24 cellular contexts compared by ENCODE assay signal in the genomic region with DNA sequence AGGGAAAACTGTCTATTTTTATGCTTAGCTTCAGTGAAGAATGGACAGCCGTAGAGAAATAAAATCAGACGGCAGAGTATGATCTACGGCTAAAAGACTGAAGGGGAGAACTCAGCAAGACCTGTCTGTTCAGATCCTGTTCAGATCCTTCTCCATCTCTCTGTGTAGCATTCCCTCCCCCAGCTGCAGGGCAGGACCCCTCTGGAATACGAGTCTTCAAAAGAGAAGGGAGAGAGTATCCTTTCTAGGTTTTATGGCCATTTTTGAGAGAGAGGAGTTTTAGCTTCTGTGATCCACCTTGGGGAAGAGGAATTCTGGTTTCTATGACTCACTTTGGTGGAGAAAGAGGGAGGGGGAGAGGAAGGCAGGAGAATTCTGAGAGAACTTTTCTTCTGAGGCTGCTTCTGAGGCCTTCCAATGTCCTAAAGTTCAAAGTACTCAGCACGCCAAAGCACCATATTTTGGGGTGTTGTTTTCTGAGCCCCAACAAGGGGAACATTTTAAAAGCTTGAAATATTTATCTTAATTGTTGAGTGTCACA.
DNase-seq lines count a peak whose midpoint lies in the region; ATAC-seq and TF ChIP-seq lines count a peak whose summit lies in the region.
"Had no signal": no experiment of that assay in that cellular context is flagged by ENCODE, and none has a peak within 500 bp of the region (broad histone marks: within the 10 kb centered on the region; RNA-seq: fewer than 3 reads in every experiment).

No MANE protein-coding gene starts in this region.

- no peak overlapping the region for H2BK15ac ChIP-seq in neuronal stem cell (ENCODE audit: low read length)

- H2BK12ac ChIP-seq in neuronal stem cell (ENCODE audit: low read length): no peak overlapping the region

- no CpG with 5 or more reads among the region's 5 CpGs for WGBS in neuronal stem cell (ENCODE audit: extremely low coverage in 2 of 2, insufficient read length in 2 of 2, insufficient replicate concordance in 1 of 2), 2 donors

- no peak overlapping the region for H3K4me2 ChIP-seq in PC-3 (ENCODE audit: low read length)
- H3K4me2 ChIP-seq in neuronal stem cell (ENCODE audit: insufficient read depth, low read length, poor library complexity, severe bottlenecking): no peak overlapping the region
- H3K4me2 ChIP-seq: BLaER1 had no signal

- CTCF ChIA-PET in PC-3 (lab: Charles Lee): no interaction called here

- H3K79me2 ChIP-seq in PC-3 (ENCODE audit: low read length): no peaks in the 10 kb centered on the region

- H2AFZ ChIP-seq in PC-3 (ENCODE audit: low read length): no peak overlapping the region
- H2AFZ ChIP-seq in neuronal stem cell (ENCODE audit: low read length): peak overlapping the region; percentile 56

- no peak overlapping the region for H3K4me3 ChIP-seq in PC-3 (ENCODE audit: low read length)
- H3K4me3 ChIP-seq in epithelial cell of esophagus (ENCODE audit: low read length): no peak overlapping the region
- H3K4me3 ChIP-seq in neuronal stem cell (ENCODE audit: low read length in 2 of 2): no peak overlapping the region
- H3K4me3 ChIP-seq in HAP-1: no peak overlapping the region
- no peak overlapping the region for H3K4me3 ChIP-seq in H7 (ENCODE audit: insufficient read depth, low read depth, low read length)
- H3K4me3 ChIP-seq: BLaER1, coronary artery, upper lobe of right lung had no signal

- no peak overlapping the region for H2BK120ac ChIP-seq in neuronal stem cell (ENCODE audit: low read depth, low read length)

- DNase-seq in ELR (ENCODE audit: low read depth) (peak; percentile 47), PC-3 (peak; percentile 22), epithelial cell of esophagus (ENCODE audit: low read depth) (peak; percentile 24), neuronal stem cell (ENCODE audit: low spot score) (no peak), dedifferentiated amniotic fluid mesenchymal stem cell (ENCODE audit: extremely low spot score) (no peak), HAP-1 (ENCODE audit: low spot score in 2 of 2) (no peak), H7 (no peak)
- DNase-seq: activated CD8-positive, alpha-beta memory T cell treated with anti-CD3 and anti-CD28 coated beads for 24 hours; activated gamma-delta T cell; activated T-cell treated with anti-CD3 and anti-CD28 coated beads, Interleukin-2, amount 50 U/mL, for 1 hour; brain microvascular endothelial cell; DMS79; kidney glomerular epithelial cell; NCI-H1436 treated with DMSO at 0.1 percent for 48 hours; NCI-H524; NK-92 treated with Interleukin-12 subunit alpha and Interleukin-12 subunit beta, amount 100 ng/mL, for 24 hours; SIG-M5; small intestine; stimulated activated CD4-positive, alpha-beta T cell treated with anti-CD3 and anti-CD28 coated beads, Interleukin-2, amount 100 ng/mL, for 24 hours; upper lobe of right lung had no signal

- H3K18ac ChIP-seq in neuronal stem cell (ENCODE audit: low read length): no peak overlapping the region

- H3K36me3 ChIP-seq in PC-3 (ENCODE audit: low read depth, low read length): no peaks in the 10 kb centered on the region
- H3K36me3 ChIP-seq in neuronal stem cell (replicated peaks in 1 of 2; ENCODE audit: control insufficient read depth in 2 of 2, insufficient read depth in 2 of 2, low read length in 2 of 2): no peaks in the 10 kb centered on the region
- H3K36me3 ChIP-seq in HAP-1 (replicated peaks): no peaks in the 10 kb centered on the region
- no peaks in the 10 kb centered on the region for H3K36me3 ChIP-seq in H7 (replicated peaks; ENCODE audit: control insufficient read depth, insufficient read depth, low read length)
- H3K36me3 ChIP-seq: BLaER1, brain microvascular endothelial cell, upper lobe of right lung had no signal

- H3K14ac ChIP-seq in neuronal stem cell (ENCODE audit: low read length): no peak overlapping the region

- H4K8ac ChIP-seq in neuronal stem cell (ENCODE audit: low read depth, low read length): no peak overlapping the region

- TF ChIP-seq CTCF in PC-3 (conservative IDR thresholded peaks at IDR 0.05; ENCODE audit: low read depth, low read length) (no peak), epithelial cell of esophagus (IDR thresholded peaks at IDR 0.05; ENCODE audit: insufficient read depth, low read depth, low read length, missing control alignments) (no peak)

- no peak overlapping the region for H3K27ac ChIP-seq in PC-3 (ENCODE audit: low read length)
- no peak overlapping the region for H3K27ac ChIP-seq in neuronal stem cell (replicated peaks; ENCODE audit: low read length)
- H3K27ac ChIP-seq: BLaER1, brain microvascular endothelial cell, coronary artery, upper lobe of right lung had no signal

- no peak overlapping the region for H3K9ac ChIP-seq in PC-3 (ENCODE audit: low read length)
- no peak overlapping the region for H3K9ac ChIP-seq in neuronal stem cell (ENCODE audit: low read depth, low read length, poor library complexity)
- H3K9ac ChIP-seq: BLaER1 had no signal

- H3K9me3 ChIP-seq in PC-3 (ENCODE audit: low read length) (no peaks in the 10 kb centered on the region), neuronal stem cell (replicated peaks in 1 of 2; ENCODE audit: control insufficient read depth in 2 of 2, insufficient read depth in 1 of 2, low read depth in 1 of 2, low read length in 2 of 2) (no peaks in the 10 kb centered on the region), HAP-1 (no peaks in the 10 kb centered on the region)
- H3K9me3 ChIP-seq: BLaER1, upper lobe of right lung had no signal

- H3K23ac ChIP-seq in neuronal stem cell (ENCODE audit: low read depth, low read length, poor library complexity): no peak overlapping the region

- no peaks in the 10 kb centered on the region for H4K20me1 ChIP-seq in PC-3 (ENCODE audit: low read length)
- H4K20me1 ChIP-seq: BLaER1 had no signal

- no peaks in the 10 kb centered on the region for H3K79me1 ChIP-seq in neuronal stem cell (ENCODE audit: low read depth, low read length)

- POLR2A ChIA-PET in PC-3 (lab: Charles Lee; ENCODE audit: unreplicated experiment): no interaction called here

- no peak overlapping the region for H3K4ac ChIP-seq in neuronal stem cell (ENCODE audit: low read length)

- in situ Hi-C loops in HAP-1 (cut with MboI; ENCODE audit: low sequenced_read_pairs): no loop called here

- intact Hi-C loops in PC-3 (cut with micrococcal nuclease): no loop called here

- H3F3A ChIP-seq in PC-3 (ENCODE audit: low read length, unreplicated experiment): no peaks in the 10 kb centered on the region

- no peak overlapping the region for H4K91ac ChIP-seq in neuronal stem cell (ENCODE audit: low read depth, low read length, poor library complexity)

- H3K4me1 ChIP-seq in PC-3 (ENCODE audit: insufficient read depth, low read length) (0 out of 2 replicates have a peak, but pooled peaks cover 6% of the 10 kb centered on the region), neuronal stem cell (ENCODE audit: control insufficient read depth in 2 of 2, insufficient read depth in 1 of 2, low read depth in 1 of 2, low read length in 2 of 2) (peaks cover 2 to 9% of the 10 kb centered on the region in 2 donors), HAP-1 (no peaks in the 10 kb centered on the region)
- H3K4me1 ChIP-seq: BLaER1, upper lobe of right lung had no signal

- H3K9me2 ChIP-seq in PC-3 (replicated peaks; ENCODE audit: low read length): no peaks in the 10 kb centered on the region

- no TSS peak for BruUV-seq in PC-3 (replicated peaks; lab: Mats Ljungman, UMichigan)

- H3K27me3 ChIP-seq in PC-3 (ENCODE audit: low read length) (no peaks in the 10 kb centered on the region), neuronal stem cell (ENCODE audit: control insufficient read depth in 3 of 3, insufficient read depth in 3 of 3, low read depth in 1 of 3, low read length in 3 of 3) (no peaks in the 10 kb centered on the region), HAP-1 (ENCODE audit: low read depth) (no peaks in the 10 kb centered on the region), H7 (ENCODE audit: control insufficient read depth, insufficient read depth, low read length) (no peaks in the 10 kb centered on the region)
- H3K27me3 ChIP-seq: BLaER1, brain microvascular endothelial cell, upper lobe of right lung had no signal

- no peak overlapping the region for H2AK5ac ChIP-seq in neuronal stem cell (ENCODE audit: low read depth, low read length)

- peak; percentile 55; the same call in 1 of the 2 replicates for ATAC-seq in PC-3
- ATAC-seq in activated CD4-positive, CD25-positive, alpha-beta regulatory T cell treated with anti-CD3 and anti-CD28 coated beads, Interleukin-2, amount 50 U/mL, for 24 hours: no peak
- ATAC-seq: Panc1, upper lobe of right lung had no signal

- no peak overlapping the region for H2BK5ac ChIP-seq in neuronal stem cell (ENCODE audit: low read length)

Comparison
In these comparisons a context has a peak if more than half of its experiments do, and no peak if none do; other contexts are left out.
1. DNase-seq: peak in ELR (single experiment), PC-3 (single experiment) and epithelial cell of esophagus (single experiment); none in neuronal stem cell (single experiment), dedifferentiated amniotic fluid mesenchymal stem cell (single experiment), HAP-1 (0 of 2) and H7 (single experiment).